23 cellular contexts compared by ENCODE assay signal in genomic region chr2:56523815-56524214, GRCh38.
DNase-seq lines count a peak whose midpoint lies in the region; ATAC-seq, FAIRE-seq and TF ChIP-seq lines count a peak whose summit lies in the region.
"Had no signal": no experiment of that assay in that cellular context is flagged by ENCODE, and none has a peak within 500 bp of the region (broad histone marks: within the 10 kb centered on the region; RNA-seq: fewer than 3 reads in every experiment).

No MANE protein-coding gene starts in this region.

- H3K27me3 ChIP-seq in PC-3 (ENCODE audit: low read length), result no peaks in the 10 kb centered on the region
- H3K27me3 ChIP-seq in astrocyte (ENCODE audit: insufficient read depth, low read length), result no peaks in the 10 kb centered on the region
- H3K27me3 ChIP-seq: BE2C, Peyer's patch, SJCRH30 had no signal

- peak overlapping the region; percentile 86; the same call in 1 of the 2 replicates for H3K27ac ChIP-seq in PC-3 (ENCODE audit: low read length)
- no peak overlapping the region for H3K27ac ChIP-seq in astrocyte (ENCODE audit: low read depth, low read length)
- H3K27ac ChIP-seq: KMS-11, Peyer's patch, SJCRH30 had no signal

- H2AFZ ChIP-seq in PC-3 (ENCODE audit: low read length), result no peak overlapping the region
- no peak overlapping the region for H2AFZ ChIP-seq in astrocyte (ENCODE audit: low read depth, low read length)

- peak; percentile 15 for DNase-seq in EH (ENCODE audit: low read depth)
- peak; percentile 36 for DNase-seq in PC-3
- no peak for DNase-seq in astrocyte (ENCODE audit: low read depth)
- peak; percentile 16 for DNase-seq in renal cortical epithelial cell (ENCODE audit: low read depth)
- no peak for DNase-seq in 8988T
- DNase-seq in effector memory CD8-positive, alpha-beta T cell, result no peak
- DNase-seq: BE2C, DMS53, MV-4-11, NCI-H1105 treated with DMSO at 0.1 percent for 48 hours, NCI-H1694, NCI-H2081 treated with DMSO at 0.1 percent for 48 hours, NCI-H2171 treated with DMSO at 0.1 percent for 48 hours, NCI-H524 treated with DMSO at 0.1 percent for 48 hours, NCI-H82, Peyer's patch, SJCRH30, T-helper 17 cell had no signal

- H3K36me3 Mint-ChIP-seq in astrocyte (ENCODE audit: low read depth, unreplicated experiment), result no peaks in the 10 kb centered on the region
- H3K36me3 Mint-ChIP-seq in effector memory CD8-positive, alpha-beta T cell (ENCODE audit: insufficient read depth), result no peaks in the 10 kb centered on the region

- no peak overlapping the region for H3K27ac Mint-ChIP-seq in astrocyte (ENCODE audit: unreplicated experiment)
- H3K27ac Mint-ChIP-seq in effector memory CD8-positive, alpha-beta T cell, result no peak overlapping the region
- H3K27ac Mint-ChIP-seq: T-helper 17 cell had no signal

- H4K20me1 ChIP-seq in PC-3 (ENCODE audit: low read length), result no peaks in the 10 kb centered on the region
- no peaks in the 10 kb centered on the region for H4K20me1 ChIP-seq in astrocyte (ENCODE audit: insufficient read depth, low read length)

- no peaks in the 10 kb centered on the region for H3K36me3 ChIP-seq in PC-3 (ENCODE audit: low read depth, low read length)
- H3K36me3 ChIP-seq in astrocyte (ENCODE audit: insufficient read depth, low read length), result no peaks in the 10 kb centered on the region
- H3K36me3 ChIP-seq: BE2C, Peyer's patch, SJCRH30 had no signal

- H3K4me2 ChIP-seq in PC-3 (ENCODE audit: low read length) (peak overlapping the region; percentile 60; the same call in 1 of the 2 replicates), astrocyte (ENCODE audit: low read length) (no peak overlapping the region)
- H3K4me2 ChIP-seq: KMS-11 had no signal

- H3K4me1 ChIP-seq in PC-3 (ENCODE audit: insufficient read depth, low read length) (peaks cover 31% of the 10 kb centered on the region), astrocyte (ENCODE audit: insufficient read depth, low read length) (no peaks in the 10 kb centered on the region)
- H3K4me1 ChIP-seq: BE2C, Peyer's patch had no signal

- no peaks in the 10 kb centered on the region for H3F3A ChIP-seq in PC-3 (ENCODE audit: low read length, unreplicated experiment)

- peak; percentile 58 for FAIRE-seq in astrocyte (lab: Jason Lieb, UNC)
- FAIRE-seq: D721Med, GM18507, H1 had no signal

- H3K9me3 ChIP-seq in PC-3 (ENCODE audit: low read length) (no peaks in the 10 kb centered on the region), astrocyte (ENCODE audit: insufficient read depth, low read depth, low read length) (no peaks in the 10 kb centered on the region)
- H3K9me3 ChIP-seq: BE2C, Peyer's patch, SJCRH30 had no signal

- H3K9ac ChIP-seq in PC-3 (ENCODE audit: low read length), result no peak overlapping the region
- H3K9ac ChIP-seq in astrocyte (ENCODE audit: low read length), result no peak overlapping the region
- H3K9ac ChIP-seq: KMS-11 had no signal

- BruUV-seq in PC-3 (replicated peaks; lab: Mats Ljungman, UMichigan), result no TSS peak

- CTCF ChIA-PET in PC-3 (lab: Charles Lee), result no interaction called here

- H3K4me1 Mint-ChIP-seq in astrocyte (ENCODE audit: low read depth, unreplicated experiment), result peaks cover 16% of the 10 kb centered on the region
- H3K4me1 Mint-ChIP-seq in effector memory CD8-positive, alpha-beta T cell (ENCODE audit: low read depth in 2 of 2), result no peaks in the 10 kb centered on the region
- H3K4me1 Mint-ChIP-seq: T-helper 17 cell had no signal

- H3K79me2 ChIP-seq in PC-3 (ENCODE audit: low read length), result no peaks in the 10 kb centered on the region
- no peaks in the 10 kb centered on the region for H3K79me2 ChIP-seq in astrocyte (ENCODE audit: insufficient read depth, low read length)

- ATAC-seq in PC-3 (no peak), HG02759 (IDR thresholded peaks at IDR 0.05; ENCODE audit: unreplicated experiment) (no peak)
- ATAC-seq in effector memory CD8-positive, alpha-beta T cell (replicated peaks), result no peak
- ATAC-seq: T-helper 17 cell had no signal

- TF ChIP-seq CTCF in PC-3 (conservative IDR thresholded peaks at IDR 0.05; ENCODE audit: low read depth, low read length) (no peak), astrocyte (IDR thresholded peaks at IDR 0.05; ENCODE audit: insufficient read depth, low read depth, low read length) (no peak)

- POLR2A ChIA-PET in PC-3 (lab: Charles Lee; ENCODE audit: unreplicated experiment), result no interaction called here

- intact Hi-C loops in PC-3 (cut with micrococcal nuclease), result loop anchor here (5.0 to 10.0 kb wide), 2 partner anchors 218 to 329 kb away; no protein-coding TSS in a partner anchor

- H3K4me3 Mint-ChIP-seq in astrocyte (ENCODE audit: unreplicated experiment), result no peak overlapping the region
- no peak overlapping the region for H3K4me3 Mint-ChIP-seq in effector memory CD8-positive, alpha-beta T cell
- H3K4me3 Mint-ChIP-seq: T-helper 17 cell had no signal

- H3K9me3 Mint-ChIP-seq in astrocyte (ENCODE audit: unreplicated experiment), result no peaks in the 10 kb centered on the region
- H3K9me3 Mint-ChIP-seq in effector memory CD8-positive, alpha-beta T cell, result peaks cover 8 to 26% of the 10 kb centered on the region in 2 donors

- no peaks in the 10 kb centered on the region for H3K9me2 ChIP-seq in PC-3 (replicated peaks; ENCODE audit: low read length)

- H3K4me3 ChIP-seq in PC-3 (ENCODE audit: low read length) (no peak overlapping the region), astrocyte (ENCODE audit: insufficient read depth, low read depth, low read length) (no peak overlapping the region)
- H3K4me3 ChIP-seq: Peyer's patch, SJCRH30 had no signal

- peaks cover 2% of the 10 kb centered on the region for H3K27me3 Mint-ChIP-seq in astrocyte (ENCODE audit: low read depth, unreplicated experiment)
- no peaks in the 10 kb centered on the region for H3K27me3 Mint-ChIP-seq in effector memory CD8-positive, alpha-beta T cell
- H3K27me3 Mint-ChIP-seq: T-helper 17 cell had no signal

Comparison
In these comparisons a context has a peak if more than half of its experiments do, and no peak if none do; other contexts are left out.
1. DNase-seq: peak in EH (single experiment), PC-3 (single experiment) and renal cortical epithelial cell (single experiment); none in astrocyte (single experiment), 8988T (single experiment) and effector memory CD8-positive, alpha-beta T cell (0 of 3).